ENCODE assay signal across 8 cellular contexts in genomic region chr2:8684421-8684884, GRCh38. TPM values are rescaled to one million over a fixed set of nuclear protein-coding genes. Genes with fewer than 3 reads are reported as not detected.
DNase-seq lines count a peak whose midpoint lies in the region; ATAC-seq and TF ChIP-seq lines count a peak whose summit lies in the region.

No MANE protein-coding gene starts in this region.

- H3K27me3 ChIP-seq in hepatocyte = no peaks in the 10 kb centered on the region
- no peaks in the 10 kb centered on the region for H3K27me3 ChIP-seq in skeletal muscle satellite cell (ENCODE audit: control insufficient read depth, insufficient read depth, low read length)

- peak overlapping the region; percentile 68 for H3K4me3 ChIP-seq in hepatocyte
- H3K4me3 ChIP-seq in skeletal muscle satellite cell (ENCODE audit: low read length) = peak overlapping the region; percentile 72

- H3K27me3 Mint-ChIP-seq in activated naive CD4-positive, alpha-beta T cell treated with anti-CD3 and anti-CD28 coated beads for 36 hours (ENCODE audit: low read depth) = peaks cover 6% of the 10 kb centered on the region

- H3K4me1 Mint-ChIP-seq in activated naive CD4-positive, alpha-beta T cell treated with anti-CD3 and anti-CD28 coated beads for 36 hours (ENCODE audit: low read depth) = peaks cover 17% of the 10 kb centered on the region

- peaks cover 23% of the 10 kb centered on the region for H3K36me3 Mint-ChIP-seq in activated naive CD4-positive, alpha-beta T cell treated with anti-CD3 and anti-CD28 coated beads for 36 hours (ENCODE audit: low read depth)

- peak overlapping the region; percentile 82 for H3K4me3 Mint-ChIP-seq in activated naive CD4-positive, alpha-beta T cell treated with anti-CD3 and anti-CD28 coated beads for 36 hours

- peak overlapping the region; percentile 88 for H3K27ac Mint-ChIP-seq in activated naive CD4-positive, alpha-beta T cell treated with anti-CD3 and anti-CD28 coated beads for 36 hours

- H3K4me1 ChIP-seq in hepatocyte (ENCODE audit: insufficient read depth) = peaks cover 6% of the 10 kb centered on the region
- peaks cover 23% of the 10 kb centered on the region for H3K4me1 ChIP-seq in skeletal muscle satellite cell (ENCODE audit: control insufficient read depth, insufficient read depth, low read length)

- H3K27ac ChIP-seq in hepatocyte = peak overlapping the region; percentile 97

- H3K36me3 ChIP-seq in hepatocyte (replicated peaks; ENCODE audit: insufficient read depth, low read depth) (no peaks in the 10 kb centered on the region), skeletal muscle satellite cell (ENCODE audit: insufficient read depth, low read length) (peaks cover 3% of the 10 kb centered on the region)

- 1% methylated on average over 5 of the region's 5 CpGs for WGBS in hepatocyte (ENCODE audit: low lambda C conversion rate, missing lambda C conversion rate)

- no peak for TF ChIP-seq CTCF in hepatocyte (IDR thresholded peaks at IDR 0.05; ENCODE audit: poor library complexity)

- H4K20me1 ChIP-seq in hepatocyte (ENCODE audit: insufficient read depth, poor library complexity, severe bottlenecking) = peaks cover 20% of the 10 kb centered on the region

- H3K9me3 Mint-ChIP-seq in activated naive CD4-positive, alpha-beta T cell treated with anti-CD3 and anti-CD28 coated beads for 36 hours = no peaks in the 10 kb centered on the region

- DNase-seq in NCI-H1105 (lab: John Stamatoyannopoulos, UW) (peak; percentile 68), NCI-H1105 treated with DMSO at 0.1 percent for 48 hours (lab: John Stamatoyannopoulos, UW) (no peak), NCI-H2171 (lab: John Stamatoyannopoulos, UW) (peak; percentile 65), hepatocyte (ENCODE audit: low spot score) (no peak), MV-4-11 (lab: John Stamatoyannopoulos, UW) (no peak)
- peak; percentile 63 for DNase-seq in activated naive CD4-positive, alpha-beta T cell treated with anti-CD3 and anti-CD28 coated beads for 36 hours

- H3K4me2 ChIP-seq in hepatocyte = peak overlapping the region; percentile 85
- H3K4me2 ChIP-seq in skeletal muscle satellite cell (ENCODE audit: low read length) = peak overlapping the region; percentile 93

- intact Hi-C loops in activated naive CD4-positive, alpha-beta T cell treated with anti-CD3 and anti-CD28 coated beads for 36 hours (cut with micrococcal nuclease) = loop anchor here (1.0 to 5.0 kb wide), 12 partner anchors 529 to 1847 kb away; partner anchors contain the start of genes CPSF3, ITGB1BP1 and RRM2

- ATAC-seq in HG02571 (IDR thresholded peaks at IDR 0.05; ENCODE audit: unreplicated experiment) = no peak

- H3K9ac ChIP-seq in skeletal muscle satellite cell (ENCODE audit: low read depth, low read length) = peak overlapping the region; percentile 63

- H3K9me3 ChIP-seq in hepatocyte (ENCODE audit: low read depth) (no peaks in the 10 kb centered on the region), skeletal muscle satellite cell (replicated peaks; ENCODE audit: low read length) (no peaks in the 10 kb centered on the region)

- H3K79me2 ChIP-seq in hepatocyte = peaks cover 43% of the 10 kb centered on the region

- H2AFZ ChIP-seq in hepatocyte = no peak overlapping the region

- CTCF ChIA-PET in activated naive CD4-positive, alpha-beta T cell treated with anti-CD3 and anti-CD28 coated beads for 36 hours (lab: Charles Lee) = interaction anchor here (1.1 kb wide), 1 partner anchor 1256 kb away, joined by 3 read pairs; no protein-coding TSS in a partner anchor

- no peaks in the 10 kb centered on the region for H3K9me2 ChIP-seq in hepatocyte (replicated peaks; ENCODE audit: insufficient read depth)

RNA-seq across cellular contexts. Expression of gene ID2, which starts 2.6 kb away (rescaled TPM):
- 10 to 100 TPM; 73.9 to 81.9 TPM for total RNA-seq in activated naive CD4-positive, alpha-beta T cell treated with anti-CD3 and anti-CD28 coated beads for 36 hours
- 910 and 1,089 TPM in 2 replicates for total RNA-seq in hepatocyte
- polyA plus RNA-seq in hepatocyte = 563 and 612 TPM in 2 replicates
- total RNA-seq in skeletal muscle satellite cell (2012; rRNA removed) = 81.1 and 89.3 TPM in 2 replicates

Comparison
In these comparisons a context has a peak if more than half of its experiments do, and no peak if none do; other contexts are left out.
1. DNase-seq: peak in NCI-H1105 (single experiment), NCI-H2171 (single experiment) and activated naive CD4-positive, alpha-beta T cell treated with anti-CD3 and anti-CD28 coated beads for 36 hours (single experiment); none in NCI-H1105 treated with DMSO at 0.1 percent for 48 hours (single experiment), hepatocyte (single experiment) and MV-4-11 (single experiment).
2. RNA of gene ID2, which starts 2.6 kb away (total RNA-seq): 910 to 1,089 TPM in hepatocyte; 73.9 to 81.9 TPM in activated naive CD4-positive, alpha-beta T cell treated with anti-CD3 and anti-CD28 coated beads for 36 hours; every median in the first group is over 10 times any median in the second.